Comparison of ENCODE assay signal across 5 cellular contexts in genomic region chr2:76472946-76473345, GRCh38.
"Had no signal": no experiment of that assay in that cellular context is flagged by ENCODE, and none has a peak within 500 bp of the region (broad histone marks: within the 10 kb centered on the region; RNA-seq: fewer than 3 reads in every experiment).

No MANE protein-coding gene starts in this region.

- ATAC-seq: K562 had no signal

- H3K4me3 Mint-ChIP-seq: H9 had no signal

- H3K4me3 ChIP-seq: K562 had no signal

- DNase-seq: GOT3, H9, HCEC 1CT, IMR-90 had no signal
